In the genomic region with DNA sequence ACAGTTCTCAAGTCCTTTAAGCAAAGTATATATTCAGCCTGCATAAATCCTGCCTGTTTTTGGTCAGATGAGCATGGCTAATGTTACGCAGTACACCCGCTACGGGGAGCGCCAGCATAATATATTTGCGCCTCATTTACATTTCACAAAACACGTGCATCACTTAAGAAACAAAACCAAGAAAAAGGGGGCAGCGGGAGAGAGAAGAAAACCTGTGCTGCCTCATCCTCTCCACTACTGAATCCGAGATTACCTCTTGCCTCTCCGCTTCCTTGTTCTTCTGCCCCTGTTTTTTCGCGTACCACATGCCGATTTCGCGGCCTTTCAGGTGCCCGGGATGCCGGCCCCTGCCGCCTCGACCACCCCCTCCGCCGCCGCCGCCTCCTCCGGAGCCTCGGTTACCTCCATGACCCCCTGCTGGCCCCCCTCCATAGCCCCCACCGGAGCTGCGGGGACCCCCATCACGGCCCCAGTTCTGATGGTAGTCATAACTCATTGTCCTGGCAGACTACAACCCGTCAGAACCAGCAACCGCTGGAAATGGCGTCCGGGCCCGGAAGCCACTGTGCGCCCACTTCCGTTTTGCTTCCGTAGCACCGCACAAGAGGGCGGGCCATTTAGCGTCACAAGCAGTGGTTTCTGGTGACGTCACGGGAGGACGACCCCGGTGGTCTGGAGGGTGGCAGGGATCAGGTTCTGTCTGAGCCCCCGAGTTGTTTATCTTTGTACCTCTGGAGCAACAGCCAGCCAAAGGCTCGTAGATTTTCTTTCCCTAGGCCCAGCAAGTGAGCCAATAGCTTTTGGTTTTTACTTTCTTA, we compare ENCODE assay signal across 8 cellular contexts. TPM values are rescaled to one million over a fixed set of nuclear protein-coding genes. Genes with fewer than 3 reads are reported as not detected.
DNase-seq lines count a peak whose midpoint lies in the region; ATAC-seq and TF ChIP-seq lines count a peak whose summit lies in the region.

TSS of gene DHX36 (minus strand) at position 567 of the 818 bp plus-strand sequence. CDS start at position 496, 71 bp downstream.

- POLR2A ChIA-PET in activated CD4-positive, alpha-beta T cell treated with anti-CD3 and anti-CD28 coated beads for 36 hours (lab: Charles Lee), result no interaction called here

- ATAC-seq in HG03442 (IDR thresholded peaks at IDR 0.05; ENCODE audit: unreplicated experiment), result peak; percentile 95
- ATAC-seq in activated CD4-positive, alpha-beta T cell treated with anti-CD3 and anti-CD28 coated beads for 36 hours, result peak; percentile 91

- H3K4me1 Mint-ChIP-seq in activated CD4-positive, alpha-beta T cell treated with anti-CD3 and anti-CD28 coated beads for 36 hours, result peaks cover 25% of the 10 kb centered on the region

- TF ChIP-seq CTCF in choroid plexus epithelial cell (conservative IDR thresholded peaks at IDR 0.05; ENCODE audit: low read depth, low read length), result peak; percentile 22

- peak within 1 kb of the TSS; percentile 85 for H3K4me3 Mint-ChIP-seq in activated CD4-positive, alpha-beta T cell treated with anti-CD3 and anti-CD28 coated beads for 36 hours

- H3K27me3 Mint-ChIP-seq in activated CD4-positive, alpha-beta T cell treated with anti-CD3 and anti-CD28 coated beads for 36 hours, result no peaks in the 10 kb centered on the region

- CTCF ChIA-PET in activated CD4-positive, alpha-beta T cell treated with anti-CD3 and anti-CD28 coated beads for 36 hours (lab: Charles Lee), result interaction anchor here (0.7 kb wide), 1 partner anchor 179 kb away, joined by 3 read pairs; no protein-coding TSS in a partner anchor

- H3K4me3 ChIP-seq in choroid plexus epithelial cell (ENCODE audit: low read depth, low read length), result peak within 1 kb of the TSS; percentile 88

- peak; percentile 96 for DNase-seq in Ammon's horn (ENCODE audit: low spot score)
- DNase-seq in GM19238 (ENCODE audit: insufficient read length, low spot score), result peak; percentile 54
- DNase-seq in NCI-H510A treated with DMSO at 0.1 percent for 48 hours (lab: John Stamatoyannopoulos, UW), result peak; percentile 82
- peak; percentile 93 for DNase-seq in activated CD4-positive, alpha-beta T cell treated with anti-CD3 and anti-CD28 coated beads for 36 hours
- DNase-seq in choroid plexus epithelial cell (ENCODE audit: low read depth), result peak; percentile 96
- DNase-seq in kidney tubule cell (ENCODE audit: low spot score), result peak; percentile 88
- peak; percentile 78 to 87 (median 81) for DNase-seq in stimulated activated CD4-positive, alpha-beta T cell treated with anti-CD3 and anti-CD28 coated beads, Interleukin-1b, Interleukin-23, amount 100 ng/mL, for 24 hours (ENCODE audit: low read depth in 4 of 4, low spot score in 1 of 4)

- peak within 1 kb of the TSS; percentile 97 for H3K27ac Mint-ChIP-seq in activated CD4-positive, alpha-beta T cell treated with anti-CD3 and anti-CD28 coated beads for 36 hours

- intact Hi-C loops in activated CD4-positive, alpha-beta T cell treated with anti-CD3 and anti-CD28 coated beads for 36 hours (cut with DNase I, micrococcal nuclease), result loop anchor here (1.0 to 5.0 kb wide), 6 partner anchors 203 to 1547 kb away; partner anchors contain the start of genes GMPS (in 2 of the 2), SLC33A1 (in 2 of the 2) and ARHGEF26 (in 1 of the 2)

- peaks cover 14% of the 10 kb centered on the region for H3K36me3 Mint-ChIP-seq in activated CD4-positive, alpha-beta T cell treated with anti-CD3 and anti-CD28 coated beads for 36 hours (ENCODE audit: low read depth)

- no peaks in the 10 kb centered on the region for H3K9me3 Mint-ChIP-seq in activated CD4-positive, alpha-beta T cell treated with anti-CD3 and anti-CD28 coated beads for 36 hours (ENCODE audit: low read depth)

RNA-seq across cellular contexts. Expression of gene DHX36, which starts in this region (rescaled TPM):
- total RNA-seq in activated CD4-positive, alpha-beta T cell treated with anti-CD3 and anti-CD28 coated beads for 36 hours, result 10 to 100 TPM; 56.3 to 74.6 TPM

Comparison
In these comparisons a context has a peak if more than half of its experiments do, and no peak if none do; other contexts are left out.
1. Peak in every context shown above with its lines: DNase-seq, ATAC-seq and H3K4me3 ChIP-seq.